In the genomic region with DNA sequence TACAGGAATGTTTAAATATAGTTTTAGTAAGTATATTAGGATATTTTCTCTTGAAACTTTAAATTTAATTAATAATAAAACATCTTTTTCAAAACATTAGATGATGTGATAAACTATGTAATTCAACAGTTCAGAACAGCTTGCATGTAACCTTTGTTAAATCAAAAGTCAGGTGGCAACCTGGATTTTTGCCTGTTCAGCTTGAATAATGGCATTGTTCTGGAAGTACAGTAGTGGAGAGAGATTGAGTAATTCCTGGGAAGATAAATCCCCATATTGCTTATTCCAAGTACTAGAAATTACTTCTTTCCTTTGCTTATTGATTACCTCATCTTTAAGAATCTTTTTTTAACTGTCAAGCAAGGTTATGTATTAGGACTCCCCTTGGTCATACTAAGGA, we compare ENCODE assay signal across 29 cellular contexts. TPM values are rescaled to one million over a fixed set of nuclear protein-coding genes. Genes with fewer than 3 reads are reported as not detected.
"Had no signal": no experiment of that assay in that cellular context is flagged by ENCODE, and none has a peak within 500 bp of the region (broad histone marks: within the 10 kb centered on the region; RNA-seq: fewer than 3 reads in every experiment).

No MANE protein-coding gene starts in this region.

- H3K9me3 ChIP-seq: SJCRH30 had no signal

- DNase-seq: activated CD4-positive, alpha-beta memory T cell treated with anti-CD3 and anti-CD28 coated beads, Interleukin-2, amount 10 ng/mL, durations not matched to agents 7 days and 5 days; activated CD4-positive, alpha-beta T cell treated with anti-CD3 and anti-CD28 coated beads for 1 hour; activated CD4-positive, alpha-beta T cell treated with anti-CD3 and anti-CD28 coated beads for 48 hours; activated CD4-positive, CD25-positive, alpha-beta regulatory T cell; activated CD8-positive, alpha-beta memory T cell treated with anti-CD3 and anti-CD28 coated beads for 24 hours; activated CD8-positive, alpha-beta memory T cell treated with anti-CD3 and anti-CD28 coated beads, Interleukin-2, amount 10 ng/mL, durations not matched to agents 7 days and 5 days; activated effector memory CD4-positive, alpha-beta T cell treated with anti-CD3 and anti-CD28 coated beads, Interleukin-2, amount 50 U/mL, for 16 hours; activated naive CD4-positive, alpha-beta T cell; activated naive CD4-positive, alpha-beta T cell treated with anti-CD3 and anti-CD28 coated beads, Interleukin-2, amount 50 U/mL, for 16 hours; activated naive CD8-positive, alpha-beta T cell treated with anti-CD3 and anti-CD28 coated beads for 36 hours; activated T-cell treated with anti-CD3 and anti-CD28 coated beads, Interleukin-2, amount 50 U/mL, for 1 hour; activated T-cell treated with anti-CD3 and anti-CD28 coated beads, Interleukin-2, amount 50 U/mL, for 72 hours; aorta; brain microvascular endothelial cell; central memory CD4-positive, alpha-beta T cell; KG1; NCI-H2107; NCI-H524 treated with DMSO at 0.1 percent for 48 hours; Right ventricle myocardium superior; T-cell; T-helper 17 cell; T-helper 9 cell; WERI-Rb-1 had no signal

- H3K4me3 ChIP-seq: SJCRH30 had no signal

- H3K36me3 Mint-ChIP-seq: activated CD8-positive, alpha-beta memory T cell treated with anti-CD3 and anti-CD28 coated beads, Interleukin-2, amount 10 ng/mL, durations not matched to agents 7 days and 5 days; activated naive CD8-positive, alpha-beta T cell treated with anti-CD3 and anti-CD28 coated beads for 36 hours; T-cell had no signal

- H3K4me3 Mint-ChIP-seq: activated CD4-positive, alpha-beta memory T cell treated with anti-CD3 and anti-CD28 coated beads, Interleukin-2, amount 10 ng/mL, durations not matched to agents 7 days and 5 days; activated CD8-positive, alpha-beta memory T cell treated with anti-CD3 and anti-CD28 coated beads, Interleukin-2, amount 10 ng/mL, durations not matched to agents 7 days and 5 days; activated naive CD8-positive, alpha-beta T cell treated with anti-CD3 and anti-CD28 coated beads for 36 hours; activated T-cell treated with anti-CD3 and anti-CD28 coated beads, Interleukin-2, amount 50 U/mL, for 72 hours; activated T-helper 17 cell treated with anti-CD3 and anti-CD28 coated beads, Interleukin-2, amount 50 U/mL, for 72 hours; T-cell; T-helper 17 cell had no signal

- H3K4me1 ChIP-seq: SJCRH30 had no signal

- ATAC-seq: activated CD8-positive, alpha-beta memory T cell treated with anti-CD3 and anti-CD28 coated beads, Interleukin-2, amount 10 ng/mL, durations not matched to agents 7 days and 5 days; activated T-cell treated with anti-CD3 and anti-CD28 coated beads, Interleukin-2, amount 50 U/mL, for 72 hours; activated T-helper 17 cell treated with anti-CD3 and anti-CD28 coated beads, Interleukin-2, amount 50 U/mL, for 72 hours; T-cell; T-helper 17 cell had no signal

- H3K27ac Mint-ChIP-seq: activated CD4-positive, alpha-beta memory T cell treated with anti-CD3 and anti-CD28 coated beads, Interleukin-2, amount 10 ng/mL, durations not matched to agents 7 days and 5 days; activated CD8-positive, alpha-beta memory T cell treated with anti-CD3 and anti-CD28 coated beads, Interleukin-2, amount 10 ng/mL, durations not matched to agents 7 days and 5 days; activated naive CD8-positive, alpha-beta T cell treated with anti-CD3 and anti-CD28 coated beads for 36 hours; activated T-cell treated with anti-CD3 and anti-CD28 coated beads, Interleukin-2, amount 50 U/mL, for 72 hours; activated T-helper 17 cell treated with anti-CD3 and anti-CD28 coated beads, Interleukin-2, amount 50 U/mL, for 72 hours; T-cell; T-helper 17 cell had no signal

- H3K27me3 Mint-ChIP-seq: activated CD4-positive, alpha-beta memory T cell treated with anti-CD3 and anti-CD28 coated beads, Interleukin-2, amount 10 ng/mL, durations not matched to agents 7 days and 5 days; activated CD8-positive, alpha-beta memory T cell treated with anti-CD3 and anti-CD28 coated beads, Interleukin-2, amount 10 ng/mL, durations not matched to agents 7 days and 5 days; activated naive CD8-positive, alpha-beta T cell treated with anti-CD3 and anti-CD28 coated beads for 36 hours; activated T-helper 17 cell treated with anti-CD3 and anti-CD28 coated beads, Interleukin-2, amount 50 U/mL, for 72 hours; T-cell; T-helper 17 cell had no signal

- H3K27ac ChIP-seq: brain microvascular endothelial cell, SJCRH30, WERI-Rb-1 had no signal

- H3K9me3 Mint-ChIP-seq: activated CD4-positive, alpha-beta memory T cell treated with anti-CD3 and anti-CD28 coated beads, Interleukin-2, amount 10 ng/mL, durations not matched to agents 7 days and 5 days; activated naive CD8-positive, alpha-beta T cell treated with anti-CD3 and anti-CD28 coated beads for 36 hours; activated T-helper 17 cell treated with anti-CD3 and anti-CD28 coated beads, Interleukin-2, amount 50 U/mL, for 72 hours had no signal

- H3K36me3 ChIP-seq: brain microvascular endothelial cell, SJCRH30, WERI-Rb-1 had no signal

- H3K27me3 ChIP-seq: brain microvascular endothelial cell, SJCRH30 had no signal

- H3K4me1 Mint-ChIP-seq: activated CD4-positive, alpha-beta memory T cell treated with anti-CD3 and anti-CD28 coated beads, Interleukin-2, amount 10 ng/mL, durations not matched to agents 7 days and 5 days; activated CD8-positive, alpha-beta memory T cell treated with anti-CD3 and anti-CD28 coated beads, Interleukin-2, amount 10 ng/mL, durations not matched to agents 7 days and 5 days; activated naive CD8-positive, alpha-beta T cell treated with anti-CD3 and anti-CD28 coated beads for 36 hours; activated T-helper 17 cell treated with anti-CD3 and anti-CD28 coated beads, Interleukin-2, amount 50 U/mL, for 72 hours; T-cell had no signal

RNA-seq across cellular contexts. Expression of gene CFTR, which starts 20.1 kb away (rescaled TPM):
- total RNA-seq: activated CD4-positive, alpha-beta memory T cell treated with anti-CD3 and anti-CD28 coated beads, Interleukin-2, amount 10 ng/mL, durations not matched to agents 7 days and 5 days; activated CD8-positive, alpha-beta memory T cell treated with anti-CD3 and anti-CD28 coated beads, Interleukin-2, amount 10 ng/mL, durations not matched to agents 7 days and 5 days; activated naive CD8-positive, alpha-beta T cell treated with anti-CD3 and anti-CD28 coated beads for 36 hours; activated T-cell treated with anti-CD3 and anti-CD28 coated beads, Interleukin-2, amount 50 U/mL, for 72 hours; activated T-helper 17 cell treated with anti-CD3 and anti-CD28 coated beads, Interleukin-2, amount 50 U/mL, for 72 hours; LHCN-M2; NCI-H460; SJCRH30; T-helper 17 cell had no signal

RNA-seq across cellular contexts. Expression of gene ASZ1, which starts 32.4 kb away (rescaled TPM):
- total RNA-seq: activated CD4-positive, alpha-beta memory T cell treated with anti-CD3 and anti-CD28 coated beads, Interleukin-2, amount 10 ng/mL, durations not matched to agents 7 days and 5 days; activated CD8-positive, alpha-beta memory T cell treated with anti-CD3 and anti-CD28 coated beads, Interleukin-2, amount 10 ng/mL, durations not matched to agents 7 days and 5 days; activated naive CD8-positive, alpha-beta T cell treated with anti-CD3 and anti-CD28 coated beads for 36 hours; activated T-cell treated with anti-CD3 and anti-CD28 coated beads, Interleukin-2, amount 50 U/mL, for 72 hours; activated T-helper 17 cell treated with anti-CD3 and anti-CD28 coated beads, Interleukin-2, amount 50 U/mL, for 72 hours; aorta; cerebellum; LHCN-M2; M059J; NCI-H460; Right ventricle myocardium superior; SJCRH30; T-cell; T-helper 17 cell had no signal
- polyA plus RNA-seq: aorta had no signal
